In genomic region chr4:38673109-38673978, GRCh38 we compare ENCODE assay signal across 8 cellular contexts.
DNase-seq lines count a peak whose midpoint lies in the region; ATAC-seq lines count a peak whose summit lies in the region.

No MANE protein-coding gene starts in this region.

- H3K9me3 ChIP-seq in iPS-20b (ENCODE audit: insufficient read depth, low read depth, low read length): no peaks in the 10 kb centered on the region

- peaks cover 78% of the 10 kb centered on the region for H3K4me1 ChIP-seq in ACC112 (ENCODE audit: control insufficient read depth, insufficient read depth, low read length, unreplicated experiment)
- peaks cover 60% of the 10 kb centered on the region for H3K4me1 ChIP-seq in iPS-20b (ENCODE audit: insufficient read depth, low read length)

- no peak overlapping the region; the same call in 1 of the 2 replicates for H3K9ac ChIP-seq in iPS-20b (ENCODE audit: low read depth, low read length)

- no peaks in the 10 kb centered on the region for H3K9me3 Mint-ChIP-seq in activated naive CD8-positive, alpha-beta T cell treated with anti-CD3 and anti-CD28 coated beads, Interleukin-2, amount 50 U/mL, for 24 hours
- H3K9me3 Mint-ChIP-seq in stimulated activated naive CD8-positive, alpha-beta T cell treated with anti-CD3 and anti-CD28 coated beads, Interleukin-15, amount 100 ng/mL, for 72 hours: no peaks in the 10 kb centered on the region

- peaks cover 92% of the 10 kb centered on the region for H3K79me2 ChIP-seq in ACC112 (ENCODE audit: control insufficient read depth, insufficient read depth, low read length, unreplicated experiment)

- ATAC-seq in activated naive CD8-positive, alpha-beta T cell treated with anti-CD3 and anti-CD28 coated beads, Interleukin-2, amount 50 U/mL, for 24 hours: no peak
- ATAC-seq in stimulated activated naive CD8-positive, alpha-beta T cell treated with anti-CD3 and anti-CD28 coated beads, Interleukin-15, amount 100 ng/mL, for 72 hours: peak; percentile 16
- no peak for ATAC-seq in HG02588 (IDR thresholded peaks at IDR 0.05; ENCODE audit: unreplicated experiment)

- H3K36me3 ChIP-seq in ACC112 (ENCODE audit: insufficient read depth, low read length) (no peaks in the 10 kb centered on the region), iPS-20b (ENCODE audit: insufficient read depth, low read depth, low read length) (no peaks in the 10 kb centered on the region)

- peak overlapping the region; percentile 36 for H3K4me3 ChIP-seq in ACC112 (ENCODE audit: low read depth, low read length)
- peak overlapping the region; percentile 11; the same call in 1 of the 2 replicates for H3K4me3 ChIP-seq in iPS-20b (ENCODE audit: low read length)

- no peak overlapping the region for H2AFZ ChIP-seq in ACC112 (ENCODE audit: low read length, unreplicated experiment)

- no peaks in the 10 kb centered on the region for H3K36me3 Mint-ChIP-seq in activated naive CD8-positive, alpha-beta T cell treated with anti-CD3 and anti-CD28 coated beads, Interleukin-2, amount 50 U/mL, for 24 hours (ENCODE audit: low read depth)

- H3K4me1 Mint-ChIP-seq in activated naive CD8-positive, alpha-beta T cell treated with anti-CD3 and anti-CD28 coated beads, Interleukin-2, amount 50 U/mL, for 24 hours: peaks cover 93% of the 10 kb centered on the region
- peaks cover 85% of the 10 kb centered on the region for H3K4me1 Mint-ChIP-seq in stimulated activated naive CD8-positive, alpha-beta T cell treated with anti-CD3 and anti-CD28 coated beads, Interleukin-15, amount 100 ng/mL, for 72 hours

- peak; percentile 20 to 94 (median 84) for DNase-seq in HUDEP-2 (lab: John Stamatoyannopoulos, UW; ENCODE audit: unreplicated experiment in 76 of 76)
- DNase-seq in activated naive CD8-positive, alpha-beta T cell treated with anti-CD3 and anti-CD28 coated beads, Interleukin-2, amount 50 U/mL, for 24 hours: no peak
- DNase-seq in stimulated activated naive CD8-positive, alpha-beta T cell treated with anti-CD3 and anti-CD28 coated beads, Interleukin-15, amount 100 ng/mL, for 72 hours: no peak
- no peak for DNase-seq in NK-92 (lab: John Stamatoyannopoulos, UW; ENCODE audit: unreplicated experiment)
- no peak for DNase-seq in germinal center (ENCODE audit: low spot score)

- H3K4me3 Mint-ChIP-seq in activated naive CD8-positive, alpha-beta T cell treated with anti-CD3 and anti-CD28 coated beads, Interleukin-2, amount 50 U/mL, for 24 hours: peak overlapping the region; percentile 21
- peak overlapping the region; percentile 41 to 85 for H3K4me3 Mint-ChIP-seq in stimulated activated naive CD8-positive, alpha-beta T cell treated with anti-CD3 and anti-CD28 coated beads, Interleukin-15, amount 100 ng/mL, for 72 hours

- H3K27ac ChIP-seq in ACC112 (ENCODE audit: low read depth, low read length) (peak overlapping the region; percentile 69), iPS-20b (ENCODE audit: low read length) (no peak overlapping the region)

- no peaks in the 10 kb centered on the region for H3K27me3 ChIP-seq in ACC112 (ENCODE audit: insufficient read depth, low read length)
- no peaks in the 10 kb centered on the region for H3K27me3 ChIP-seq in iPS-20b (ENCODE audit: insufficient read depth, low read length)

- H3K27ac Mint-ChIP-seq in activated naive CD8-positive, alpha-beta T cell treated with anti-CD3 and anti-CD28 coated beads, Interleukin-2, amount 50 U/mL, for 24 hours: peak overlapping the region; percentile 63
- peak overlapping the region; percentile 67 to 85 for H3K27ac Mint-ChIP-seq in stimulated activated naive CD8-positive, alpha-beta T cell treated with anti-CD3 and anti-CD28 coated beads, Interleukin-15, amount 100 ng/mL, for 72 hours

- no peaks in the 10 kb centered on the region for H3K27me3 Mint-ChIP-seq in activated naive CD8-positive, alpha-beta T cell treated with anti-CD3 and anti-CD28 coated beads, Interleukin-2, amount 50 U/mL, for 24 hours
- H3K27me3 Mint-ChIP-seq in stimulated activated naive CD8-positive, alpha-beta T cell treated with anti-CD3 and anti-CD28 coated beads, Interleukin-15, amount 100 ng/mL, for 72 hours: no peaks in the 10 kb centered on the region

Comparison
In these comparisons a context has a peak if more than half of its experiments do, and no peak if none do; other contexts are left out.
1. DNase-seq: peak in HUDEP-2 (76 of 76); none in activated naive CD8-positive, alpha-beta T cell treated with anti-CD3 and anti-CD28 coated beads, Interleukin-2, amount 50 U/mL, for 24 hours (single experiment), stimulated activated naive CD8-positive, alpha-beta T cell treated with anti-CD3 and anti-CD28 coated beads, Interleukin-15, amount 100 ng/mL, for 72 hours (0 of 2), NK-92 (single experiment) and germinal center (single experiment).